8 cellular contexts compared by ENCODE assay signal in the genomic region with DNA sequence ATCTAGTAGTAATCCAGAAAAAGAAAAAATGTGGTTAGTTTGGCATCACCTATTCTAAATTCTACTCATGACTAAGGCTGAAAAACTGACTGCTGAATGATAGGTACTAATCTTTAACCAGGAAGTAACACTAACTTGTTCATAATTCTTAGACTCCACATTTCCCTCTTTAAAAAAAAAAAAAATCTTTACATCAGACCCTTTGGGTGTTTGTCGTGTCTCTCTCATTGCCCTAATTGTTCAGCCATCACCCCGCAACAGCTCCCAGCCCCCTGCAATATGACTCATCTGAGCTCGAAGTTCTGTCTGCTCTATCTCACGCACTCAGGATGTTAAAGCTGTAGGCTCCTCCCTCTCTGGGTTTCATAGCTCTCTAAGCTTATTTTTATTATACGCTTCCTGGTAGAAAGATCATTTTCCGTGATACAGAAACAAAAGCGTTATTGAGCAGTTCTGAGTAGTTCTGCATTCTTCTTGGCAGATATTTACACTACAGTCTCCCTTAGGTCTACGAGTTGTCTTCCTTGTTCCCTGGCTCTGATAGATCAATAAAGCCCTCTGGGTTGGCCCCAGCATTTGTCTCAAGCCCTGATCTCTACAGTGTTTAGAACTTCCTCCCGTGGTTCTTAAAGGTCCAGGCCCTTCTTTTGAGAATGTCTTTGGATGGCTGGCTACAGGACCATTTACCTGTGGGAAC.
DNase-seq lines count a peak whose midpoint lies in the region; ATAC-seq and TF ChIP-seq lines count a peak whose summit lies in the region.

No MANE protein-coding gene starts in this region.

- H3K4me1 ChIP-seq in CD8-positive, alpha-beta T cell (ENCODE audit: insufficient read depth, low read length), result peaks cover 29% of the 10 kb centered on the region

- H3K9me3 ChIP-seq in CD8-positive, alpha-beta T cell (ENCODE audit: low read length), result no peaks in the 10 kb centered on the region

- H3K27me3 ChIP-seq in CD8-positive, alpha-beta T cell (ENCODE audit: insufficient read depth, low read length), result no peaks in the 10 kb centered on the region

- H3K27ac ChIP-seq in CD8-positive, alpha-beta T cell (ENCODE audit: low read depth, low read length), result peak overlapping the region; percentile 36

- H3K36me3 ChIP-seq in CD8-positive, alpha-beta T cell (ENCODE audit: insufficient read depth, low read length), result no peaks in the 10 kb centered on the region

- H3K27me3 Mint-ChIP-seq in CD8-positive, alpha-beta T cell (ENCODE audit: low read depth), result no peaks in the 10 kb centered on the region
- no peaks in the 10 kb centered on the region for H3K27me3 Mint-ChIP-seq in activated CD4-positive, alpha-beta T cell treated with anti-CD3 and anti-CD28 coated beads for 36 hours

- ATAC-seq in CD8-positive, alpha-beta T cell, result peak; percentile 98
- ATAC-seq in GM21367 (IDR thresholded peaks at IDR 0.05; ENCODE audit: unreplicated experiment), result peak; percentile 88
- ATAC-seq in activated CD4-positive, alpha-beta T cell treated with anti-CD3 and anti-CD28 coated beads for 36 hours, result peak; percentile 96

- POLR2A ChIA-PET in CD8-positive, alpha-beta T cell (lab: Charles Lee), result interaction anchor here (0.7 to 2.9 kb wide), 3 partner anchors 85 to 102 kb away, joined by 3 to 15 read pairs (median 3); partner anchors contain the start of gene ZCCHC2
- POLR2A ChIA-PET in activated CD4-positive, alpha-beta T cell treated with anti-CD3 and anti-CD28 coated beads for 36 hours (lab: Charles Lee), result interaction anchor here (0.6 to 1.4 kb wide), 9 partner anchors 24 to 735 kb away, joined by 3 to 8 read pairs (median 4); partner anchors contain the start of gene ZCCHC2

- peaks cover 38% of the 10 kb centered on the region for H3K4me1 Mint-ChIP-seq in CD8-positive, alpha-beta T cell (ENCODE audit: low read depth)
- peaks cover 52% of the 10 kb centered on the region for H3K4me1 Mint-ChIP-seq in activated CD4-positive, alpha-beta T cell treated with anti-CD3 and anti-CD28 coated beads for 36 hours

- no peaks in the 10 kb centered on the region for H3K9me3 Mint-ChIP-seq in CD8-positive, alpha-beta T cell
- peaks cover 12% of the 10 kb centered on the region for H3K9me3 Mint-ChIP-seq in activated CD4-positive, alpha-beta T cell treated with anti-CD3 and anti-CD28 coated beads for 36 hours (ENCODE audit: low read depth)

- peak overlapping the region; percentile 37 for H3K4me3 ChIP-seq in CD8-positive, alpha-beta T cell (ENCODE audit: low read depth, low read length)

- H3K27ac Mint-ChIP-seq in CD8-positive, alpha-beta T cell, result peak overlapping the region; percentile 97
- H3K27ac Mint-ChIP-seq in activated CD4-positive, alpha-beta T cell treated with anti-CD3 and anti-CD28 coated beads for 36 hours, result peak overlapping the region; percentile 99

- H3K36me3 Mint-ChIP-seq in CD8-positive, alpha-beta T cell, result no peaks in the 10 kb centered on the region
- H3K36me3 Mint-ChIP-seq in activated CD4-positive, alpha-beta T cell treated with anti-CD3 and anti-CD28 coated beads for 36 hours (ENCODE audit: low read depth), result peaks cover 10% of the 10 kb centered on the region

- DNase-seq in CD8-positive, alpha-beta T cell, result peak; percentile 19 to 84 (median 65)
- DNase-seq in HT1080 (ENCODE audit: low read depth) (peak; percentile 82), dermis blood vessel endothelial cell (peak; percentile 90), pulmonary artery endothelial cell (ENCODE audit: low read depth, low spot score) (peak; percentile 67), NCI-H2107 treated with DMSO at 0.1 percent for 48 hours (lab: John Stamatoyannopoulos, UW; ENCODE audit: unreplicated experiment) (no peak), retina (no peak)
- peak; percentile 85 for DNase-seq in activated CD4-positive, alpha-beta T cell treated with anti-CD3 and anti-CD28 coated beads for 36 hours

- peak overlapping the region; percentile 81 for H3K4me3 Mint-ChIP-seq in CD8-positive, alpha-beta T cell
- peak overlapping the region; percentile 66 for H3K4me3 Mint-ChIP-seq in activated CD4-positive, alpha-beta T cell treated with anti-CD3 and anti-CD28 coated beads for 36 hours

- no peak for TF ChIP-seq CTCF in CD8-positive, alpha-beta T cell (IDR thresholded peaks at IDR 0.05)

- intact Hi-C loops in CD8-positive, alpha-beta T cell (cut with DNase I, micrococcal nuclease), result loop anchor here (1.0 to 2.0 kb wide), 7 partner anchors 102 to 742 kb away; partner anchors contain the start of genes PHLPP1 (in 1 of the 2), PIGN (in 1 of the 2) and RELCH (in 1 of the 2)
- intact Hi-C loops in activated CD4-positive, alpha-beta T cell treated with anti-CD3 and anti-CD28 coated beads for 36 hours (cut with DNase I, micrococcal nuclease), result loop anchor here (1.0 to 2.0 kb wide), 14 partner anchors 24 to 741 kb away; partner anchors contain the start of genes PIGN (in 2 of the 2), RELCH (in 2 of the 2), TNFRSF11A (in 2 of the 2) and PHLPP1 (in 1 of the 2)

- CTCF ChIA-PET in CD8-positive, alpha-beta T cell (lab: Charles Lee), result interaction anchor here (0.6 to 2.0 kb wide), 6 partner anchors 16 to 904 kb away, joined by 3 to 9 read pairs (median 3); partner anchors contain the start of gene ZCCHC2
- CTCF ChIA-PET in activated CD4-positive, alpha-beta T cell treated with anti-CD3 and anti-CD28 coated beads for 36 hours (lab: Charles Lee), result interaction anchor here (0.6 to 2.8 kb wide), 18 partner anchors 11 to 804 kb away, joined by 3 to 24 read pairs (median 4); no protein-coding TSS in a partner anchor

Comparison
In these comparisons a context has a peak if more than half of its experiments do, and no peak if none do; other contexts are left out.
1. DNase-seq: peak in CD8-positive, alpha-beta T cell (7 of 7), HT1080 (single experiment), activated CD4-positive, alpha-beta T cell treated with anti-CD3 and anti-CD28 coated beads for 36 hours (single experiment), dermis blood vessel endothelial cell (single experiment) and pulmonary artery endothelial cell (single experiment); none in NCI-H2107 treated with DMSO at 0.1 percent for 48 hours (single experiment) and retina (single experiment).
2. Peak in every context shown above with its lines, with median percentiles within 50 percentile points of each other: ATAC-seq.